14 cellular contexts compared by ENCODE assay signal in the genomic region with DNA sequence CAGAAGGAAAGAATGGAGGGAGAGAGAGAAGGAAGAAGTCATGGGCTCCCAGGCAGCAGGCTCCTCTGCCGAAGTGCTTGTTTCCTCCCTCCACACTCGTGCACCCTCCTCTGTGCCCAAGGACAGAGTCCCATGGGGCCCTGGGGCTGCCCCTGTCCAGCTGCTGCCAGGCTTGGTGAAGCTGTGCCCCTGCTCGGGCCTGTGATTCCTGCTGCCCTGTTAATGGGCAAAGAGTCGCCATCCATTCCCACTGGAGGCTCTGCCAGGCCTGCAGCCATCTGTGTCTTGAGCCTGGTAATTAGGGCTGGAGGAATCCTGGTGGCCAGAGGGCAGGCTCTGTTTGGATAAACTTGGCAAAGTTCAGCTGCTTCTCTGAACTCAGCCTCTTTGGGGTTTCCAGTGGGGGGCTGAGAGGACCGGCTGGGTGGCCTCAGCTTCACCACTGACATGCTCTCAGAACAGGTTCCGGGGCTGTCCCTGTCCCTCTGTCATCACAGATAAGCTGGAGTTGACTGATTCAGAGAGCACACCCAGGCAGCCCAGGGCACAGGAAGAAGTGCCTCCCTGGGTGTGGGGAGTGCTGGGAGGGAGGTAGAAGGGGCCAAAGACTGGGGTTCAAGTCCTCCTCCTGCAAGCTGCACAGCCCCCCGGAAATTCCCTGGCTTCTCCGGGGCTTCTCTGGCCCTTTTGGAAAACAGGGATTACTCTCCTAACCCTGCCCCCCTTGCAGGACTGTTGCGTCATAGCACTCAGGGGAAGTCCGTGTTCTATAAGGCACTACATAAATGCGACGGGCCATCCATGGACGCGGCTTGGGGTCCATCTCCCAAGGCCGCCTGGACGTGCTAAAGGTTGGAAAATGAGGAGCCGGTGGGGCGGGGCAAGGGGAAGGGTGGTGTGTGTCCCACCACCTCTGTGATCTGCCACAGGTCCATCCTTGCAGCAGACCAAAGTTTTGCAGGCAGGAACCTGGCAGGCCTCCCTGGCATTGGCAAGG.
A peak's percentile ranks its signal among the peaks of the same experiment; 100 is the strongest.
DNase-seq lines count a peak whose midpoint lies in the region; ATAC-seq and TF ChIP-seq lines count a peak whose summit lies in the region.
"Had no signal": no experiment of that assay in that cellular context is flagged by ENCODE, and none has a peak within 500 bp of the region (broad histone marks: within the 10 kb centered on the region; RNA-seq: fewer than 3 reads in every experiment).

No MANE protein-coding gene starts in this region.

- H3K27ac Mint-ChIP-seq in memory B cell: peak overlapping the region; percentile 87

- no peaks in the 10 kb centered on the region for H3F3A ChIP-seq in SK-N-SH (replicated peaks; ENCODE audit: insufficient read depth)

- peaks cover 7% of the 10 kb centered on the region; the same call in 1 of the 2 replicates for H3K27me3 ChIP-seq in SK-N-SH (ENCODE audit: insufficient read depth)
- H3K27me3 ChIP-seq: colonic mucosa had no signal

- no peak overlapping the region for H3K4me2 ChIP-seq in SK-N-SH

- H3K4me1 ChIP-seq in SK-N-SH (ENCODE audit: control insufficient read depth in 1 of 2, insufficient read depth in 2 of 2, low read depth in 1 of 2, low read length in 1 of 2): peaks cover 0 to 13% of the 10 kb centered on the region in 2 experiments; a peak in 1 of 4 replicates
- H3K4me1 ChIP-seq: colonic mucosa, heart right ventricle had no signal

- 62% methylated on average over 17 of the region's 18 CpGs for WGBS in SK-N-SH (ENCODE audit: low lambda C conversion rate)

- no peaks in the 10 kb centered on the region for H3K9me2 ChIP-seq in SK-N-SH

- H3K36me3 ChIP-seq in SK-N-SH (replicated peaks in 1 of 2; ENCODE audit: control insufficient read depth in 1 of 2, insufficient read depth in 2 of 2, low read length in 1 of 2): peaks cover 0 to 2% of the 10 kb centered on the region in 2 experiments
- H3K36me3 ChIP-seq: colonic mucosa, heart right ventricle, thoracic aorta had no signal

- no peak overlapping the region; a peak in 1 of 4 replicates for H3K27ac ChIP-seq in SK-N-SH (ENCODE audit: low read depth in 2 of 2, low read length in 1 of 2)
- H3K27ac ChIP-seq: colonic mucosa, heart right ventricle, thoracic aorta had no signal

- H4K20me1 ChIP-seq in SK-N-SH (ENCODE audit: insufficient read depth): no peaks in the 10 kb centered on the region

- H3K9ac ChIP-seq in SK-N-SH: no peak overlapping the region

- no peaks in the 10 kb centered on the region for H3K79me2 ChIP-seq in SK-N-SH (ENCODE audit: insufficient read depth)

- no peaks in the 10 kb centered on the region for H3K9me3 Mint-ChIP-seq in memory B cell

- no peaks in the 10 kb centered on the region for H3K27me3 Mint-ChIP-seq in memory B cell

- no peak overlapping the region for H2AFZ ChIP-seq in SK-N-SH (ENCODE audit: low read depth)

- no peak for TF ChIP-seq RAD21 in SK-N-SH (IDR thresholded peaks at IDR 0.05; ENCODE audit: low read length)

- POLR2A ChIA-PET in SK-N-SH (lab: Yijun Ruan, JAX): no interaction called here

- no peak for TF ChIP-seq CTCF in SK-N-SH (IDR thresholded peaks at IDR 0.05)
- TF ChIP-seq CTCF in GM20000 (IDR thresholded peaks at IDR 0.05; ENCODE audit: extremely low read depth, missing control alignments): no peak

- H3K4me3 ChIP-seq in SK-N-SH (ENCODE audit: low read depth in 2 of 2, low read length in 1 of 2): no peak overlapping the region
- H3K4me3 ChIP-seq: colonic mucosa, heart right ventricle, thoracic aorta had no signal

- H3K4me1 Mint-ChIP-seq in memory B cell: peaks cover 57% of the 10 kb centered on the region

- TF ChIP-seq EP300 in SK-N-SH (IDR thresholded peaks at IDR 0.05; ENCODE audit: borderline replicate concordance in 1 of 2, low read depth in 1 of 2, low read length in 1 of 2): no peak; a peak in 1 of 4 replicates

- ATAC-seq in SK-N-SH treated with all-trans-retinoic acid at 6 μM for 48 hours: no peak; the same call in 2 of the 3 replicates
- ATAC-seq in HG03159 (IDR thresholded peaks at IDR 0.05; ENCODE audit: unreplicated experiment): peak; percentile 68
- ATAC-seq in memory B cell (ENCODE audit: low read depth): peak; percentile 20
- ATAC-seq: heart right ventricle had no signal

- peaks cover 5% of the 10 kb centered on the region; the same call in 1 of the 2 replicates for H3K9me3 ChIP-seq in SK-N-SH
- H3K9me3 ChIP-seq: colonic mucosa, thoracic aorta had no signal

- DNase-seq in SK-N-SH (peak; percentile 66), GM20000 (ENCODE audit: low spot score) (peak; percentile 82), memory B cell (ENCODE audit: low spot score in 2 of 2) (no peak), T-helper 1 cell (no peak), glomerular visceral epithelial cell (ENCODE audit: extremely low spot score) (no peak), NCI-H1048 (lab: John Stamatoyannopoulos, UW) (no peak)
- DNase-seq: colonic mucosa; heart right ventricle; NCI-H1694; Right ventricle myocardium superior; stimulated activated CD4-positive, alpha-beta T cell treated with anti-CD3 and anti-CD28 coated beads, Interleukin-12 subunit alpha, Interleukin-12 subunit beta, amount 100 ng/mL, for 4 hours had no signal

- CTCF ChIA-PET in SK-N-SH (lab: Yijun Ruan, JAX): interaction anchor here (0.8 to 1.5 kb wide), 8 partner anchors 9 to 450 kb away, joined by 3 to 5 read pairs (median 3); no protein-coding TSS in a partner anchor

- H3K36me3 Mint-ChIP-seq in memory B cell: peaks cover 44% of the 10 kb centered on the region

- peak overlapping the region; percentile 31 for H3K4me3 Mint-ChIP-seq in memory B cell

TF ChIP-seq in SK-N-SH, 30 proteins besides CTCF, POLR2A, EP300 and RAD21 (continues in another document):
- TF ChIP-seq SMC3 (IDR thresholded peaks at IDR 0.05; ENCODE audit: low read depth, low read length): no peak
- TF ChIP-seq, protein P1, sequence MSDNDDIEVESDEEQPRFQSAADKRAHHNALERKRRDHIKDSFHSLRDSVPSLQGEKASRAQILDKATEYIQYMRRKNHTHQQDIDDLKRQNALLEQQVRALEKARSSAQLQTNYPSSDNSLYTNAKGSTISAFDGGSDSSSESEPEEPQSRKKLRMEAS (IDR thresholded peaks at IDR 0.05; ENCODE audit: low read depth): no peak
- no peak for TF ChIP-seq EZH2phosphoT487 (IDR thresholded peaks at IDR 0.05; ENCODE audit: borderline replicate concordance, low read depth)
- no peak for TF ChIP-seq RCOR1 (IDR thresholded peaks at IDR 0.05; ENCODE audit: low read length)
- TF ChIP-seq, protein P2, sequence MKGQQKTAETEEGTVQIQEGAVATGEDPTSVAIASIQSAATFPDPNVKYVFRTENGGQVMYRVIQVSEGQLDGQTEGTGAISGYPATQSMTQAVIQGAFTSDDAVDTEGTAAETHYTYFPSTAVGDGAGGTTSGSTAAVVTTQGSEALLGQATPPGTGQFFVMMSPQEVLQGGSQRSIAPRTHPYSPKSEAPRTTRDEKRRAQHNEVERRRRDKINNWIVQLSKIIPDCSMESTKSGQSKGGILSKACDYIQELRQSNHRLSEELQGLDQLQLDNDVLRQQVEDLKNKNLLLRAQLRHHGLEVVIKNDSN (IDR thresholded peaks at IDR 0.05; ENCODE audit: borderline replicate concordance, low read depth): no peak
- no peak for TF ChIP-seq ELF1 (IDR thresholded peaks at IDR 0.05)
- no peak for TF ChIP-seq TCF12 (IDR thresholded peaks at IDR 0.05)

TF ChIP-seq in SK-N-SH treated with all-trans-retinoic acid at 6 μM for 48 hours, 23 proteins besides CTCF, POLR2A, EP300 and RAD21 (continues in another document):
- TF ChIP-seq ARNTL (CRISPR knock-in tag; IDR thresholded peaks at IDR 0.05; ENCODE audit: borderline replicate concordance, low read depth) (no peak), ZFP3 (CRISPR knock-in tag; IDR thresholded peaks at IDR 0.05) (no peak), SNAI2 (CRISPR knock-in tag; IDR thresholded peaks at IDR 0.05) (no peak), RARB (CRISPR knock-in tag; IDR thresholded peaks at IDR 0.05) (no peak), GLIS3 (CRISPR knock-in tag; IDR thresholded peaks at IDR 0.05) (no peak), ZC3H10 (CRISPR knock-in tag; IDR thresholded peaks at IDR 0.05) (no peak)
- TF ChIP-seq, protein P3, sequence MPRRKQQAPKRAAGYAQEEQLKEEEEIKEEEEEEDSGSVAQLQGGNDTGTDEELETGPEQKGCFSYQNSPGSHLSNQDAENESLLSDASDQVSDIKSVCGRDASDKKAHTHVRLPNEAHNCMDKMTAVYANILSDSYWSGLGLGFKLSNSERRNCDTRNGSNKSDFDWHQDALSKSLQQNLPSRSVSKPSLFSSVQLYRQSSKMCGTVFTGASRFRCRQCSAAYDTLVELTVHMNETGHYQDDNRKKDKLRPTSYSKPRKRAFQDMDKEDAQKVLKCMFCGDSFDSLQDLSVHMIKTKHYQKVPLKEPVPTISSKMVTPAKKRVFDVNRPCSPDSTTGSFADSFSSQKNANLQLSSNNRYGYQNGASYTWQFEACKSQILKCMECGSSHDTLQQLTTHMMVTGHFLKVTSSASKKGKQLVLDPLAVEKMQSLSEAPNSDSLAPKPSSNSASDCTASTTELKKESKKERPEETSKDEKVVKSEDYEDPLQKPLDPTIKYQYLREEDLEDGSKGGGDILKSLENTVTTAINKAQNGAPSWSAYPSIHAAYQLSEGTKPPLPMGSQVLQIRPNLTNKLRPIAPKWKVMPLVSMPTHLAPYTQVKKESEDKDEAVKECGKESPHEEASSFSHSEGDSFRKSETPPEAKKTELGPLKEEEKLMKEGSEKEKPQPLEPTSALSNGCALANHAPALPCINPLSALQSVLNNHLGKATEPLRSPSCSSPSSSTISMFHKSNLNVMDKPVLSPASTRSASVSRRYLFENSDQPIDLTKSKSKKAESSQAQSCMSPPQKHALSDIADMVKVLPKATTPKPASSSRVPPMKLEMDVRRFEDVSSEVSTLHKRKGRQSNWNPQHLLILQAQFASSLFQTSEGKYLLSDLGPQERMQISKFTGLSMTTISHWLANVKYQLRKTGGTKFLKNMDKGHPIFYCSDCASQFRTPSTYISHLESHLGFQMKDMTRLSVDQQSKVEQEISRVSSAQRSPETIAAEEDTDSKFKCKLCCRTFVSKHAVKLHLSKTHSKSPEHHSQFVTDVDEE (CRISPR knock-in tag; IDR thresholded peaks at IDR 0.05): no peak
- TF ChIP-seq, protein P4, sequence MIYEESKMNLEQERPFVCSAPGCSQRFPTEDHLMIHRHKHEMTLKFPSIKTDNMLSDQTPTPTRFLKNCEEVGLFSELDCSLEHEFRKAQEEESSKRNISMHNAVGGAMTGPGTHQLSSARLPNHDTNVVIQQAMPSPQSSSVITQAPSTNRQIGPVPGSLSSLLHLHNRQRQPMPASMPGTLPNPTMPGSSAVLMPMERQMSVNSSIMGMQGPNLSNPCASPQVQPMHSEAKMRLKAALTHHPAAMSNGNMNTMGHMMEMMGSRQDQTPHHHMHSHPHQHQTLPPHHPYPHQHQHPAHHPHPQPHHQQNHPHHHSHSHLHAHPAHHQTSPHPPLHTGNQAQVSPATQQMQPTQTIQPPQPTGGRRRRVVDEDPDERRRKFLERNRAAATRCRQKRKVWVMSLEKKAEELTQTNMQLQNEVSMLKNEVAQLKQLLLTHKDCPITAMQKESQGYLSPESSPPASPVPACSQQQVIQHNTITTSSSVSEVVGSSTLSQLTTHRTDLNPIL (CRISPR knock-in tag; IDR thresholded peaks at IDR 0.05; ENCODE audit: low read depth): no peak

Comparison
In these comparisons a context has a peak if more than half of its experiments do, and no peak if none do; other contexts are left out.
1. DNase-seq: peak in SK-N-SH (single experiment) and GM20000 (single experiment); none in memory B cell (0 of 2), T-helper 1 cell (0 of 5), glomerular visceral epithelial cell (single experiment) and NCI-H1048 (single experiment).